In genomic region chr12:45215419-45216296, GRCh38 we compare ENCODE assay signal across 8 cellular contexts. TPM values are rescaled to one million over a fixed set of nuclear protein-coding genes. Genes with fewer than 3 reads are reported as not detected.
DNase-seq lines count a peak whose midpoint lies in the region; ATAC-seq, FAIRE-seq and TF ChIP-seq lines count a peak whose summit lies in the region.

TSS of gene ANO6 (plus strand) at chr12:45216095. CDS start at chr12:45216322, 227 bp downstream.

- peak; percentile 72 for TF ChIP-seq CTCF in HepG2 (CRISPR knock-in tag; IDR thresholded peaks at IDR 0.05)

- no peaks in the 10 kb centered on the region for H3K9me3 ChIP-seq in HepG2 (ENCODE audit: low read length)

- H3K9ac ChIP-seq in HepG2 (ENCODE audit: insufficient read depth, low read depth, low read length) = peak within 1 kb of the TSS; percentile 94

- CTCF ChIA-PET in HepG2 (lab: Yijun Ruan, JAX; ENCODE audit: low intra/inter-chr PET ratio, low total read pairs) = interaction anchor here (2.4 kb wide), 1 partner anchor 45 kb away, joined by 8 read pairs; no protein-coding TSS in a partner anchor

- in situ Hi-C loops in HepG2 (cut with HindIII; ENCODE audit: extremely low pct_ligation_motif_present, low pct_unique_long_range_greater_than_20kb) = no loop called here

- H3K4me3 ChIP-seq in HepG2 (replicated peaks in 1 of 3; ENCODE audit: insufficient read depth in 1 of 3, low read depth in 2 of 3, low read length in 3 of 3) = peak within 1 kb of the TSS; percentile 84 to 95 (median 89)

- peak within 1 kb of the TSS; percentile 75 for H2AFZ ChIP-seq in HepG2 (ENCODE audit: low read length)

- no peaks in the 10 kb centered on the region; a peak in 1 of 5 replicates for H3K27me3 ChIP-seq in HepG2 (ENCODE audit: control insufficient read depth in 1 of 2, insufficient read depth in 2 of 2, low read length in 2 of 2)

- peak within 1 kb of the TSS; percentile 95 for H3K27ac ChIP-seq in HepG2 (ENCODE audit: extremely low read length, insufficient read depth, low read length)

- intact Hi-C loops in HepG2 (cut with micrococcal nuclease; ENCODE audit: unreplicated experiment) = loop anchor here (1.0 to 5.0 kb wide), 6 partner anchors 16 to 173 kb away; no protein-coding TSS in a partner anchor

- H3K79me2 ChIP-seq in HepG2 (ENCODE audit: insufficient read depth, low read length) = peaks cover 43% of the 10 kb centered on the region

- peak; percentile 84 to 87 for TF ChIP-seq POLR2A in HepG2 (IDR thresholded peaks at IDR 0.05; ENCODE audit: insufficient read depth in 1 of 2, low read depth in 2 of 2, low read length in 2 of 2)

- peaks cover 41% of the 10 kb centered on the region for H3K4me1 ChIP-seq in HepG2 (ENCODE audit: insufficient read depth, low read length)

- H3K36me3 ChIP-seq in HepG2 (replicated peaks in 1 of 2; ENCODE audit: control insufficient read depth in 1 of 2, insufficient read depth in 2 of 2, low read length in 2 of 2) = no peaks in the 10 kb centered on the region

- peak; percentile 83 for FAIRE-seq in HepG2 (lab: Jason Lieb, UNC)

- peak within 1 kb of the TSS; percentile 80 for H3K4me2 ChIP-seq in HepG2 (ENCODE audit: low read depth, low read length)

- no TSS peak for BruUV-seq in HepG2 (replicated peaks; lab: Mats Ljungman, UMichigan)

- peak; percentile 59 for ATAC-seq in GM19351 (IDR thresholded peaks at IDR 0.05; ENCODE audit: unreplicated experiment)
- ATAC-seq in HG03520 (IDR thresholded peaks at IDR 0.05; ENCODE audit: unreplicated experiment) = peak; percentile 58
- ATAC-seq in HepG2 = peak; percentile 92

- under 1% methylated on average over 50 of the region's 70 CpGs for WGBS in HepG2 (ENCODE audit: low lambda C conversion rate)

- H4K20me1 ChIP-seq in HepG2 (ENCODE audit: insufficient read depth, low read length) = 0 out of 2 replicates have a peak, but pooled peaks cover 8% of the 10 kb centered on the region

- peak; percentile 93 for DNase-seq in CD1c-positive myeloid dendritic cell (ENCODE audit: extremely low spot score)
- DNase-seq in NCI-H69 (lab: John Stamatoyannopoulos, UW) = peak; percentile 96
- peak; percentile 71 for DNase-seq in activated CD4-positive, alpha-beta T cell treated with anti-CD3 and anti-CD28 coated beads, Interleukin-2, amount 50 U/mL, for 1 hour
- DNase-seq in dedifferentiated amniotic fluid mesenchymal stem cell (ENCODE audit: extremely low spot score) = peak; percentile 82
- peak; percentile 85 for DNase-seq in HepG2 (ENCODE audit: low spot score)
- peak; percentile 85 for DNase-seq in stimulated activated CD4-positive, alpha-beta T cell treated with anti-CD3 and anti-CD28 coated beads, Interleukin-4, amount 100 ng/mL, for 24 hours

- POLR2A ChIA-PET in HepG2 (lab: Yijun Ruan, JAX) = interaction anchor here (0.9 to 2.1 kb wide), 11 partner anchors 9 to 44 kb away, joined by 3 to 13 read pairs (median 5); no protein-coding TSS in a partner anchor

- peak; percentile 51 for TF ChIP-seq RAD21 in HepG2 (CRISPR knock-in tag; IDR thresholded peaks at IDR 0.05)

- TF ChIP-seq EP300 in HepG2 (IDR thresholded peaks at IDR 0.05; ENCODE audit: low read depth in 2 of 2, low read length in 2 of 2) (peak; percentile 10 to 23; a peak in 2 of 4 replicates), HepG2 (CRISPR knock-in tag; IDR thresholded peaks at IDR 0.05; ENCODE audit: borderline replicate concordance) (peak; percentile 43; the same call in 1 of the 2 replicates)

TF ChIP-seq in HepG2, 621 proteins besides CTCF, POLR2A, EP300 and RAD21 (continues in another document):
- TF ChIP-seq PHF21A (CRISPR knock-in tag; IDR thresholded peaks at IDR 0.05) = 0 out of 2 replicates have a peak, but pooled peaks have one; percentile 5
- TF ChIP-seq FLYWCH1 (CRISPR knock-in tag; IDR thresholded peaks at IDR 0.05) = no peak
- TF ChIP-seq ARID2 (CRISPR knock-in tag; IDR thresholded peaks at IDR 0.05; ENCODE audit: borderline replicate concordance) = peak; percentile 78; the same call in 1 of the 2 replicates
- no peak for TF ChIP-seq ZBTB40 (IDR thresholded peaks at IDR 0.05)
- TF ChIP-seq ZBTB40 (CRISPR knock-in tag; IDR thresholded peaks at IDR 0.05) = no peak; the same call in 1 of the 2 replicates

RNA-seq across cellular contexts. Expression of gene ANO6, which starts in this region (rescaled TPM):
- 45.8 and 57.1 TPM in 2 replicates for total RNA-seq in HepG2 (2016; rRNA removed; fragmentation: Illumina TruSeq; extraction: Trizol)
- 10.4 and 10.9 TPM in 2 replicates for total RNA-seq in HepG2 (2016; cell fraction: cytosol; rRNA removed; fragmentation: Illumina TruSeq; extraction: Trizol; ENCODE audit: low read depth)
- total RNA-seq in HepG2 (2016; cell fraction: insoluble cytoplasmic fraction; rRNA removed; fragmentation: Illumina TruSeq; extraction: Trizol) = 46.6 and 56.5 TPM in 2 replicates
- 24.2 and 24.6 TPM in 2 replicates for total RNA-seq in HepG2 (2016; cell fraction: membrane; rRNA removed; fragmentation: Illumina TruSeq; extraction: Trizol)
- total RNA-seq in HepG2 (2016; cell fraction: nucleus; rRNA removed; fragmentation: Illumina TruSeq; extraction: Trizol) = 64.7 and 71.5 TPM in 2 replicates
- polyA plus RNA-seq in HepG2 (2011; rRNA removed) = 30.3 and 37.8 TPM in 2 replicates
- polyA plus RNA-seq in HepG2 (2011; cell fraction: cytosol; rRNA removed) = 22.9 and 31.2 TPM in 2 replicates
- polyA plus RNA-seq in HepG2 (2011; cell fraction: nucleus; rRNA removed) = 13.8 and 15.5 TPM in 2 replicates
- 41.1 and 43.6 TPM in 2 replicates for polyA plus RNA-seq in HepG2 (2012)
- 2.1 and 2.3 TPM in 2 replicates for polyA plus RNA-seq in HepG2 (2016; cell fraction: cytosol; fragmentation: Illumina TruSeq; extraction: Trizol; ENCODE audit: low read depth)
- polyA plus RNA-seq in HepG2 (2016; cell fraction: insoluble cytoplasmic fraction; fragmentation: Illumina TruSeq; extraction: Trizol; ENCODE audit: low read depth) = 36.6 and 38.9 TPM in 2 replicates
- polyA plus RNA-seq in HepG2 (2016; cell fraction: membrane; fragmentation: Illumina TruSeq; extraction: Trizol; ENCODE audit: low read depth) = 8.9 and 9.1 TPM in 2 replicates
- 48.3 and 49.0 TPM in 2 replicates for polyA plus RNA-seq in HepG2 (2016; cell fraction: nucleus; fragmentation: Illumina TruSeq; extraction: Trizol; ENCODE audit: insufficient read depth, low read depth)
- 21.5 and 54.3 TPM in 2 replicates for polyA minus RNA-seq in HepG2 (2011; rRNA and poly(A)+ RNA removed; ENCODE audit: low replicate concordance)
- 52.1 and 54.6 TPM in 2 replicates for polyA minus RNA-seq in HepG2 (2011; cell fraction: cytosol; rRNA and poly(A)+ RNA removed)
- 50.3 and 60.4 TPM in 2 replicates for polyA minus RNA-seq in HepG2 (2011; cell fraction: nucleus; rRNA and poly(A)+ RNA removed)

Comparison
In these comparisons a context has a peak if more than half of its experiments do, and no peak if none do; other contexts are left out.
1. Peak in every context shown above with its lines: DNase-seq, ATAC-seq, H3K4me3 ChIP-seq and H3K27ac ChIP-seq.